Comparison of ENCODE assay signal across 3 cellular contexts in genomic region chr1:98044766-98045165, GRCh38.
TF ChIP-seq lines count a peak whose summit lies in the region.

No MANE protein-coding gene starts in this region.

TF ChIP-seq in SK-N-SH, 30 proteins besides CTCF, POLR2A, EP300 and RAD21 (continued from another document):
- TF ChIP-seq USF2 (IDR thresholded peaks at IDR 0.05; ENCODE audit: borderline replicate concordance, low read depth, low read length) (no peak), ELF1 (IDR thresholded peaks at IDR 0.05) (no peak), MXI1 (IDR thresholded peaks at IDR 0.05; ENCODE audit: low read depth, low read length) (no peak), FOXJ3 (CRISPR knock-in tag; IDR thresholded peaks at IDR 0.05) (no peak), JUND (IDR thresholded peaks at IDR 0.05) (no peak), RCOR1 (IDR thresholded peaks at IDR 0.05; ENCODE audit: low read length) (no peak), GATA2 (CRISPR knock-in tag; IDR thresholded peaks at IDR 0.05) (no peak)

TF ChIP-seq in SK-N-SH treated with all-trans-retinoic acid at 6 μM for 48 hours, 23 proteins besides CTCF, POLR2A, EP300 and RAD21 (continued from another document):
- no peak for TF ChIP-seq PPARA (CRISPR knock-in tag; IDR thresholded peaks at IDR 0.05; ENCODE audit: borderline replicate concordance)
- TF ChIP-seq ZFP30 (CRISPR knock-in tag; IDR thresholded peaks at IDR 0.05), result no peak
- no peak for TF ChIP-seq CSRNP3 (CRISPR knock-in tag; IDR thresholded peaks at IDR 0.05)
- no peak for TF ChIP-seq ISL1 (CRISPR knock-in tag; IDR thresholded peaks at IDR 0.05)
- TF ChIP-seq OSR1 (CRISPR knock-in tag; IDR thresholded peaks at IDR 0.05), result no peak
- no peak for TF ChIP-seq TCF4 (CRISPR knock-in tag; IDR thresholded peaks at IDR 0.05; ENCODE audit: borderline replicate concordance)
- TF ChIP-seq GLIS3 (CRISPR knock-in tag; IDR thresholded peaks at IDR 0.05), result no peak
- TF ChIP-seq SNAI2 (CRISPR knock-in tag; IDR thresholded peaks at IDR 0.05), result no peak
- no peak for TF ChIP-seq RARB (CRISPR knock-in tag; IDR thresholded peaks at IDR 0.05)

TF ChIP-seq in WTC11, 78 proteins besides CTCF, POLR2A, EP300 and RAD21 (continued from another document):
- TF ChIP-seq, protein P1, sequence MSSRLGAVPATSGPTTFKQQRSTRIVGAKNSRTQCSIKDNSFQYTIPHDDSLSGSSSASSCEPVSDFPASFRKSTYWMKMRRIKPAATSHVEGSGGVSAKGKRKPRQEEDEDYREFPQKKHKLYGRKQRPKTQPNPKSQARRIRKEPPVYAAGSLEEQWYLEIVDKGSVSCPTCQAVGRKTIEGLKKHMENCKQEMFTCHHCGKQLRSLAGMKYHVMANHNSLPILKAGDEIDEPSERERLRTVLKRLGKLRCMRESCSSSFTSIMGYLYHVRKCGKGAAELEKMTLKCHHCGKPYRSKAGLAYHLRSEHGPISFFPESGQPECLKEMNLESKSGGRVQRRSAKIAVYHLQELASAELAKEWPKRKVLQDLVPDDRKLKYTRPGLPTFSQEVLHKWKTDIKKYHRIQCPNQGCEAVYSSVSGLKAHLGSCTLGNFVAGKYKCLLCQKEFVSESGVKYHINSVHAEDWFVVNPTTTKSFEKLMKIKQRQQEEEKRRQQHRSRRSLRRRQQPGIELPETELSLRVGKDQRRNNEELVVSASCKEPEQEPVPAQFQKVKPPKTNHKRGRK (CRISPR knock-in tag; IDR thresholded peaks at IDR 0.05; ENCODE audit: borderline replicate concordance), result no peak
- TF ChIP-seq NFE2L1 (CRISPR knock-in tag; IDR thresholded peaks at IDR 0.05) (no peak), ZNF121 (CRISPR knock-in tag; IDR thresholded peaks at IDR 0.05) (no peak), FOXP4 (CRISPR knock-in tag; IDR thresholded peaks at IDR 0.05) (no peak), ZNF396 (CRISPR knock-in tag; IDR thresholded peaks at IDR 0.05; ENCODE audit: borderline replicate concordance) (no peak), HMGXB4 (CRISPR knock-in tag; IDR thresholded peaks at IDR 0.05) (no peak), PRRX2 (CRISPR knock-in tag; IDR thresholded peaks at IDR 0.05) (no peak), TEAD4 (CRISPR knock-in tag; IDR thresholded peaks at IDR 0.05) (no peak), TP53 (CRISPR knock-in tag; IDR thresholded peaks at IDR 0.05) (no peak), USF2 (CRISPR knock-in tag; IDR thresholded peaks at IDR 0.05) (no peak), FOXP1 (CRISPR knock-in tag; IDR thresholded peaks at IDR 0.05; ENCODE audit: borderline replicate concordance) (no peak), AFF4 (CRISPR knock-in tag; IDR thresholded peaks at IDR 0.05; ENCODE audit: borderline replicate concordance) (no peak)
